Comparison of ENCODE assay signal across 14 cellular contexts in genomic region chr3:9037113-9037715, GRCh38.
DNase-seq lines count a peak whose midpoint lies in the region; ATAC-seq and TF ChIP-seq lines count a peak whose summit lies in the region.
"Had no signal": no experiment of that assay in that cellular context is flagged by ENCODE, and none has a peak within 500 bp of the region (broad histone marks: within the 10 kb centered on the region; RNA-seq: fewer than 3 reads in every experiment).

No MANE protein-coding gene starts in this region.

- 57 to 94% methylated on average over 6 to 10 of the region's 12 CpGs for WGBS in gastroesophageal sphincter (ENCODE audit: low coverage in 1 of 2), 2 donors

- H3K27me3 Mint-ChIP-seq in endothelial cell (ENCODE audit: unreplicated experiment) = peaks cover 2% of the 10 kb centered on the region

- H3K4me3 ChIP-seq in HL-60 (replicated peaks; ENCODE audit: insufficient read depth, low read length) (no peak overlapping the region), gastroesophageal sphincter (no peak overlapping the region), rectal smooth muscle tissue (ENCODE audit: low read length) (no peak overlapping the region)
- H3K4me3 ChIP-seq: cardiac muscle cell had no signal

- no peak for TF ChIP-seq EP300 in gastroesophageal sphincter (IDR thresholded peaks at IDR 0.05)

- no peak overlapping the region for H3K9ac ChIP-seq in rectal smooth muscle tissue (ENCODE audit: low read length)
- H3K9ac ChIP-seq: parathyroid adenoma had no signal

- TF ChIP-seq POLR2A in gastroesophageal sphincter (IDR thresholded peaks at IDR 0.05) = no peak

- H3K36me3 ChIP-seq in gastroesophageal sphincter (no peaks in the 10 kb centered on the region), rectal smooth muscle tissue (ENCODE audit: control insufficient read depth, insufficient read depth, low read length) (no peaks in the 10 kb centered on the region)
- H3K36me3 ChIP-seq: cardiac muscle cell had no signal

- H3K9me3 Mint-ChIP-seq in endothelial cell (ENCODE audit: unreplicated experiment) = no peaks in the 10 kb centered on the region
- H3K9me3 Mint-ChIP-seq: activated T-helper 2 cell treated with anti-CD3 and anti-CD28 coated beads, Interferon-gamma antibody, Interleukin-2, Interleukin-4, amounts not matched to agents 10 μg/mL and 5 μg/mL and 100 μg/mL, durations not matched to agents 14 hours and 24 hours and 36 hours; CD14-positive monocyte had no signal

- H3K4me1 ChIP-seq in gastroesophageal sphincter = peaks cover 0 to 22% (median 3%) of the 10 kb centered on the region in 3 donors
- H3K4me1 ChIP-seq in rectal smooth muscle tissue (ENCODE audit: control insufficient read depth, insufficient read depth, low read length) = peaks cover 15% of the 10 kb centered on the region
- H3K4me1 ChIP-seq: parathyroid adenoma had no signal

- peaks cover 11% of the 10 kb centered on the region for H3K4me1 Mint-ChIP-seq in endothelial cell (ENCODE audit: unreplicated experiment)

- H3K27ac ChIP-seq in HL-60 (replicated peaks) (no peak overlapping the region), gastroesophageal sphincter (peak overlapping the region in 3 of 4 donors; percentile 11 to 52 (median 51)), rectal smooth muscle tissue (ENCODE audit: low read depth, low read length) (peak overlapping the region; percentile 50)
- H3K27ac ChIP-seq: cardiac muscle cell, parathyroid adenoma had no signal

- TF ChIP-seq CTCF in HL-60 (IDR thresholded peaks at IDR 0.05; ENCODE audit: insufficient read depth, low read length) (no peak), gastroesophageal sphincter (IDR thresholded peaks at IDR 0.05) (no peak), endothelial cell (IDR thresholded peaks at IDR 0.05; ENCODE audit: unreplicated experiment) (no peak)

- H3K27me3 ChIP-seq in HL-60 (ENCODE audit: insufficient read depth, poor library complexity, severe bottlenecking) (peaks cover 6% of the 10 kb centered on the region), gastroesophageal sphincter (no peaks in the 10 kb centered on the region), rectal smooth muscle tissue (ENCODE audit: control insufficient read depth, insufficient read depth, low read length) (no peaks in the 10 kb centered on the region)
- H3K27me3 ChIP-seq: cardiac muscle cell had no signal

- no peak overlapping the region for H3K27ac Mint-ChIP-seq in endothelial cell (ENCODE audit: unreplicated experiment)
- H3K27ac Mint-ChIP-seq: activated T-helper 2 cell treated with anti-CD3 and anti-CD28 coated beads, Interferon-gamma antibody, Interleukin-2, Interleukin-4, amounts not matched to agents 10 μg/mL and 5 μg/mL and 100 μg/mL, durations not matched to agents 14 hours and 24 hours and 36 hours had no signal

- peak; percentile 73 for ATAC-seq in gastroesophageal sphincter

- DNase-seq in HL-60 (ENCODE audit: low read depth in 1 of 2, low spot score in 1 of 2) = peak; percentile 14 to 40
- peak; percentile 55 for DNase-seq in SKM-1 (lab: John Stamatoyannopoulos, UW; ENCODE audit: unreplicated experiment)
- DNase-seq in cortex of kidney (lab: John Stamatoyannopoulos, UW) = no peak
- no peak for DNase-seq in islet precursor cell
- DNase-seq in endothelial cell (ENCODE audit: low spot score) = no peak
- no peak for DNase-seq in 8988T
- DNase-seq: NCI-H2081 treated with DMSO at 0.1 percent for 48 hours, trophoblast cell had no signal

- no peaks in the 10 kb centered on the region for H3K9me3 ChIP-seq in gastroesophageal sphincter

- no peaks in the 10 kb centered on the region for H3K36me3 Mint-ChIP-seq in endothelial cell (ENCODE audit: low read depth, unreplicated experiment)
- H3K36me3 Mint-ChIP-seq: CD14-positive monocyte had no signal

- H3K4me3 Mint-ChIP-seq in endothelial cell (ENCODE audit: unreplicated experiment) = no peak overlapping the region
- H3K4me3 Mint-ChIP-seq: CD14-positive monocyte had no signal

Comparison
In these comparisons a context has a peak if more than half of its experiments do, and no peak if none do; other contexts are left out.
1. DNase-seq: peak in HL-60 (2 of 2) and SKM-1 (single experiment); none in cortex of kidney (single experiment), islet precursor cell (single experiment), endothelial cell (single experiment) and 8988T (single experiment).